ENCODE assay signal across 8 cellular contexts in genomic region chr7:65239707-65240352, GRCh38.
DNase-seq lines count a peak whose midpoint lies in the region; ATAC-seq and TF ChIP-seq lines count a peak whose summit lies in the region.

No MANE protein-coding gene starts in this region.

- H2AFZ ChIP-seq in parathyroid adenoma: peak overlapping the region; percentile 92

- no peaks in the 10 kb centered on the region for H3K79me2 ChIP-seq in parathyroid adenoma

- no peak overlapping the region for H3K27ac Mint-ChIP-seq in activated CD4-positive, alpha-beta T cell treated with anti-CD3 and anti-CD28 coated beads for 36 hours
- no peak overlapping the region for H3K27ac Mint-ChIP-seq in activated CD4-positive, alpha-beta T cell treated with anti-CD3 and anti-CD28 coated beads, Interleukin-2, amount 10 ng/mL, durations not matched to agents 7 days and 5 days

- H3K36me3 ChIP-seq in parathyroid adenoma (ENCODE audit: control insufficient read depth, insufficient read depth, low read length): no peaks in the 10 kb centered on the region

- ATAC-seq in activated CD4-positive, alpha-beta T cell treated with anti-CD3 and anti-CD28 coated beads for 36 hours: no peak
- ATAC-seq in foreskin keratinocyte (peak; percentile 68), GM18519 (IDR thresholded peaks at IDR 0.05; ENCODE audit: low FRiP score, unreplicated experiment) (no peak)

- TF ChIP-seq CTCF in foreskin keratinocyte (conservative IDR thresholded peaks at IDR 0.05) (no peak), parathyroid adenoma (IDR thresholded peaks at IDR 0.05) (no peak)

- H3K4me3 Mint-ChIP-seq in activated CD4-positive, alpha-beta T cell treated with anti-CD3 and anti-CD28 coated beads for 36 hours: peak overlapping the region; percentile 36
- no peak overlapping the region for H3K4me3 Mint-ChIP-seq in activated CD4-positive, alpha-beta T cell treated with anti-CD3 and anti-CD28 coated beads, Interleukin-2, amount 10 ng/mL, durations not matched to agents 7 days and 5 days

- intact Hi-C loops in activated CD4-positive, alpha-beta T cell treated with anti-CD3 and anti-CD28 coated beads for 36 hours (cut with DNase I, micrococcal nuclease): no loop called here

- H3K27me3 ChIP-seq in foreskin keratinocyte: peaks cover 30% of the 10 kb centered on the region
- H3K27me3 ChIP-seq in parathyroid adenoma (ENCODE audit: control insufficient read depth, insufficient read depth, low read length): no peaks in the 10 kb centered on the region

- peak overlapping the region; percentile 50 for H3K4me3 ChIP-seq in parathyroid adenoma (ENCODE audit: low read depth, low read length)

- H3K36me3 Mint-ChIP-seq in activated CD4-positive, alpha-beta T cell treated with anti-CD3 and anti-CD28 coated beads for 36 hours (ENCODE audit: low read depth): no peaks in the 10 kb centered on the region
- H3K36me3 Mint-ChIP-seq in activated CD4-positive, alpha-beta T cell treated with anti-CD3 and anti-CD28 coated beads, Interleukin-2, amount 10 ng/mL, durations not matched to agents 7 days and 5 days (ENCODE audit: low read depth): no peaks in the 10 kb centered on the region

- peaks cover 2% of the 10 kb centered on the region for H3K4me1 Mint-ChIP-seq in activated CD4-positive, alpha-beta T cell treated with anti-CD3 and anti-CD28 coated beads for 36 hours
- no peaks in the 10 kb centered on the region for H3K4me1 Mint-ChIP-seq in activated CD4-positive, alpha-beta T cell treated with anti-CD3 and anti-CD28 coated beads, Interleukin-2, amount 10 ng/mL, durations not matched to agents 7 days and 5 days

- H3K27me3 Mint-ChIP-seq in activated CD4-positive, alpha-beta T cell treated with anti-CD3 and anti-CD28 coated beads for 36 hours: peaks cover 16% of the 10 kb centered on the region
- peaks cover 17% of the 10 kb centered on the region for H3K27me3 Mint-ChIP-seq in activated CD4-positive, alpha-beta T cell treated with anti-CD3 and anti-CD28 coated beads, Interleukin-2, amount 10 ng/mL, durations not matched to agents 7 days and 5 days

- no peak for DNase-seq in activated CD4-positive, alpha-beta T cell treated with anti-CD3 and anti-CD28 coated beads for 36 hours
- no peak for DNase-seq in activated CD4-positive, alpha-beta T cell treated with anti-CD3 and anti-CD28 coated beads, Interleukin-2, amount 10 ng/mL, durations not matched to agents 7 days and 5 days
- DNase-seq in SW480 (ENCODE audit: low spot score): peak; percentile 49
- no peak for DNase-seq in foreskin keratinocyte
- no peak for DNase-seq in RKO (ENCODE audit: low spot score)
- no peak for DNase-seq in NCI-H446 (lab: John Stamatoyannopoulos, UW)

- no peaks in the 10 kb centered on the region for H3K9me3 Mint-ChIP-seq in activated CD4-positive, alpha-beta T cell treated with anti-CD3 and anti-CD28 coated beads for 36 hours (ENCODE audit: low read depth)
- no peaks in the 10 kb centered on the region for H3K9me3 Mint-ChIP-seq in activated CD4-positive, alpha-beta T cell treated with anti-CD3 and anti-CD28 coated beads, Interleukin-2, amount 10 ng/mL, durations not matched to agents 7 days and 5 days

- CTCF ChIA-PET in activated CD4-positive, alpha-beta T cell treated with anti-CD3 and anti-CD28 coated beads for 36 hours (lab: Charles Lee): no interaction called here
- CTCF ChIA-PET in activated CD4-positive, alpha-beta T cell treated with anti-CD3 and anti-CD28 coated beads, Interleukin-2, amount 10 ng/mL, durations not matched to agents 7 days and 5 days (lab: Charles Lee): no interaction called here

- no peaks in the 10 kb centered on the region for H3K4me1 ChIP-seq in foreskin keratinocyte
- no peaks in the 10 kb centered on the region for H3K4me1 ChIP-seq in parathyroid adenoma

- POLR2A ChIA-PET in activated CD4-positive, alpha-beta T cell treated with anti-CD3 and anti-CD28 coated beads for 36 hours (lab: Charles Lee): no interaction called here
- POLR2A ChIA-PET in activated CD4-positive, alpha-beta T cell treated with anti-CD3 and anti-CD28 coated beads, Interleukin-2, amount 10 ng/mL, durations not matched to agents 7 days and 5 days (lab: Charles Lee): no interaction called here

- H3K4me2 ChIP-seq in parathyroid adenoma (ENCODE audit: low read length): peak overlapping the region; percentile 72

- H3K9me3 ChIP-seq in parathyroid adenoma (ENCODE audit: control insufficient read depth, low read length): no peaks in the 10 kb centered on the region

- H3K9ac ChIP-seq in parathyroid adenoma: no peak overlapping the region

- H3K27ac ChIP-seq in foreskin keratinocyte: no peak overlapping the region
- H3K27ac ChIP-seq in parathyroid adenoma: no peak overlapping the region
